ENCODE assay signal across 18 cellular contexts in genomic region chr1:241470908-241471610, GRCh38.
"Had no signal": no experiment of that assay in that cellular context is flagged by ENCODE, and none has a peak within 500 bp of the region (broad histone marks: within the 10 kb centered on the region; RNA-seq: fewer than 3 reads in every experiment).

No MANE protein-coding gene starts in this region.

- ATAC-seq: heart left ventricle; naive thymus-derived CD4-positive, alpha-beta T cell; sciatic nerve; stimulated activated effector memory CD8-positive, alpha-beta T cell treated with anti-CD3 and anti-CD28 coated beads, Interleukin-12 subunit alpha, Interleukin-12 subunit beta, amount 100 ng/mL, for 72 hours had no signal

- DNase-seq: activated CD4-positive, alpha-beta T cell treated with anti-CD3 and anti-CD28 coated beads for 4 hours; activated CD4-positive, alpha-beta T cell treated with anti-CD3 and anti-CD28 coated beads, Interleukin-2, amount 50 U/mL, for 4 hours; activated CD4-positive, CD25-positive, alpha-beta regulatory T cell; activated effector memory CD4-positive, alpha-beta T cell treated with Interleukin-2 at 50 U/mL for 16 hours; activated naive CD4-positive, alpha-beta T cell treated with Interleukin-2 at 50 U/mL for 16 hours; activated T-cell treated with anti-CD3 and anti-CD28 coated beads for 4 hours; cortex of kidney; foreskin fibroblast; heart left ventricle; immature natural killer cell; naive thymus-derived CD4-positive, alpha-beta T cell; nucleus accumbens; stimulated activated CD4-positive, alpha-beta T cell treated with anti-CD3 and anti-CD28 coated beads, Interleukin-12 subunit alpha, Interleukin-12 subunit beta, amount 100 ng/mL, for 4 hours; stimulated activated CD4-positive, alpha-beta T cell treated with anti-CD3 and anti-CD28 coated beads, Interleukin-4, amount 100 ng/mL, for 24 hours; T-helper 1 cell; upper lobe of left lung had no signal
